ENCODE assay signal across 16 cellular contexts in genomic region chr4:164304240-164304639, GRCh38.
DNase-seq lines count a peak whose midpoint lies in the region; ATAC-seq and TF ChIP-seq lines count a peak whose summit lies in the region.
"Had no signal": no experiment of that assay in that cellular context is flagged by ENCODE, and none has a peak within 500 bp of the region (broad histone marks: within the 10 kb centered on the region; RNA-seq: fewer than 3 reads in every experiment).

No MANE protein-coding gene starts in this region.

- no peak overlapping the region for H3K4me3 ChIP-seq in GM06990 (replicated peaks; ENCODE audit: low read depth, low read length)
- H3K4me3 ChIP-seq: tibial nerve had no signal

- no peaks in the 10 kb centered on the region for H3K4me1 Mint-ChIP-seq in HFFc6 (ENCODE audit: low read depth)
- H3K4me1 Mint-ChIP-seq: activated CD4-positive, alpha-beta T cell treated with anti-CD3 and anti-CD28 coated beads for 36 hours; CD4-positive, alpha-beta memory T cell had no signal

- H3K27me3 ChIP-seq in GM06990 (replicated peaks; ENCODE audit: control insufficient read depth, insufficient read depth, low read length) = no peaks in the 10 kb centered on the region
- H3K27me3 ChIP-seq: tibial nerve had no signal

- no peaks in the 10 kb centered on the region for H3K27me3 Mint-ChIP-seq in HFFc6 (ENCODE audit: insufficient read depth)
- H3K27me3 Mint-ChIP-seq: CD4-positive, alpha-beta memory T cell had no signal

- no peak overlapping the region for H3K4me3 Mint-ChIP-seq in HFFc6
- H3K4me3 Mint-ChIP-seq: activated CD4-positive, alpha-beta T cell treated with anti-CD3 and anti-CD28 coated beads for 36 hours; activated T-cell treated with anti-CD3 and anti-CD28 coated beads, Interleukin-2, amount 50 U/mL, for 72 hours; CD4-positive, alpha-beta memory T cell had no signal

- ATAC-seq in GM19455 (IDR thresholded peaks at IDR 0.05; ENCODE audit: unreplicated experiment) (peak; percentile 78), HG02840 (IDR thresholded peaks at IDR 0.05; ENCODE audit: low FRiP score, unreplicated experiment) (peak; percentile 74), HG03521 (IDR thresholded peaks at IDR 0.05; ENCODE audit: unreplicated experiment) (peak; percentile 56)
- ATAC-seq: activated CD4-positive, alpha-beta T cell treated with anti-CD3 and anti-CD28 coated beads for 36 hours; activated T-cell treated with anti-CD3 and anti-CD28 coated beads, Interleukin-2, amount 50 U/mL, for 72 hours had no signal

- H3K36me3 ChIP-seq in GM06990 (ENCODE audit: control insufficient read depth, insufficient read depth, low read length) = no peaks in the 10 kb centered on the region
- H3K36me3 ChIP-seq: tibial nerve had no signal

- no peak overlapping the region for H3K27ac Mint-ChIP-seq in HFFc6
- H3K27ac Mint-ChIP-seq: activated CD4-positive, alpha-beta T cell treated with anti-CD3 and anti-CD28 coated beads for 36 hours; activated T-cell treated with anti-CD3 and anti-CD28 coated beads, Interleukin-2, amount 50 U/mL, for 72 hours; CD4-positive, alpha-beta memory T cell had no signal

- H3K9me3 Mint-ChIP-seq in HFFc6 = peaks cover 42% of the 10 kb centered on the region

- TF ChIP-seq CTCF in GM06990 (IDR thresholded peaks at IDR 0.05; ENCODE audit: insufficient read depth, low read length, poor library complexity, severe bottlenecking) (no peak), HFFc6 (IDR thresholded peaks at IDR 0.05) (no peak)

- peak; percentile 14 for DNase-seq in GM06990 (ENCODE audit: extremely low read depth, insufficient read length)
- DNase-seq in HFFc6 = no peak
- DNase-seq in NAMALWA (ENCODE audit: low spot score) = no peak
- DNase-seq in stimulated activated CD4-positive, alpha-beta T cell treated with anti-CD3 and anti-CD28 coated beads, Interleukin-4, amount 100 ng/mL, for 4 hours = no peak
- no peak for DNase-seq in NCI-H1417 treated with DMSO at 0.1 percent for 48 hours (lab: John Stamatoyannopoulos, UW)
- DNase-seq: 8988T; activated CD4-positive, alpha-beta T cell treated with anti-CD3 and anti-CD28 coated beads for 36 hours; activated T-cell treated with anti-CD3 and anti-CD28 coated beads, Interleukin-2, amount 50 U/mL, for 72 hours; anterior cingulate cortex; CD4-positive, alpha-beta memory T cell; NCI-H446; stimulated activated CD8-positive, alpha-beta memory T cell treated with anti-CD3 and anti-CD28 coated beads, Interleukin-4, amount 100 ng/mL, for 48 hours had no signal

- no peaks in the 10 kb centered on the region for H3K36me3 Mint-ChIP-seq in HFFc6 (ENCODE audit: low read depth)
- H3K36me3 Mint-ChIP-seq: CD4-positive, alpha-beta memory T cell had no signal
